ENCODE assay signal across 8 cellular contexts in the genomic region with DNA sequence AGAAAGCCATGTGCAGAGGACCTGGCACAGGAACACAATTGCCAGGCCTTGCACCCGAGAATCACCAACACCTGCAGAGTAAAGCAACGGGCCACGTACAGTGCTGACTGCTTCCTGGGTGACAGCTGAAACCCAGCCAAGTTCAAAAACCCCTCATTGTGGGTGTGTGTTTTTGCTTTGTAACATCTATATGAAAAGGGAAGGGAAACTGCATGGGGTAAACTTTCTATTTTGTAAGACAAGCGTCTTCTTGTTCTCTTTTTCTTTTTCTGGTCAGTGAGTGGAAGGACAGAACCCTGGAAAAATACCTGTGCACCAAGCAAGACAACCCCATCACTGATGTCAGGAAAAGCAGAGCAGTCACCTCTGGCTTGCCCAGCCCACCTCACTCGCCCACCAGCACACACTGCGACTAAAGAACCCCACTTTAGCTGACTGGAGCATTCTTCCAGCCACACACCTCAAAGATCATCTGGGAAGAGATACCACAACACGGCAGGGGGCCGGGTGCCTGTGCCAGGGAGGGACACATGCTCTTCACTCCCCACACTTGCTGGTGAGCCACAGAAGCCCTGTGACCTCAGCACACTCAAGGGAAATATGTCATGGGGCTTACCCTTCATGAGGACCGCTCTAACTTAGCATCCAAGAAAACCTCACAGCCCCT.
DNase-seq lines count a peak whose midpoint lies in the region; ATAC-seq lines count a peak whose summit lies in the region.

No MANE protein-coding gene starts in this region.

- H3K9me3 Mint-ChIP-seq in dendritic cell treated with granulocyte-macrophage colony-stimulating factor and Interleukin-4, amounts not matched to agents 40 ng/mL and 50 ng/mL, for 4 days, result no peaks in the 10 kb centered on the region

- peaks cover 50% of the 10 kb centered on the region for H3K4me1 Mint-ChIP-seq in dendritic cell treated with granulocyte-macrophage colony-stimulating factor and Interleukin-4, amounts not matched to agents 40 ng/mL and 50 ng/mL, for 4 days (ENCODE audit: low read depth)

- peak overlapping the region; percentile 93 for H3K27ac Mint-ChIP-seq in dendritic cell treated with granulocyte-macrophage colony-stimulating factor and Interleukin-4, amounts not matched to agents 40 ng/mL and 50 ng/mL, for 4 days

- H3K27me3 Mint-ChIP-seq in dendritic cell treated with granulocyte-macrophage colony-stimulating factor and Interleukin-4, amounts not matched to agents 40 ng/mL and 50 ng/mL, for 4 days, result peaks cover 2% of the 10 kb centered on the region

- intact Hi-C loops in dendritic cell treated with granulocyte-macrophage colony-stimulating factor and Interleukin-4, amounts not matched to agents 40 ng/mL and 50 ng/mL, for 4 days (cut with micrococcal nuclease), result no loop called here

- ATAC-seq in GM21423 (IDR thresholded peaks at IDR 0.05; ENCODE audit: unreplicated experiment) (peak; percentile 86), HG03565 (IDR thresholded peaks at IDR 0.05; ENCODE audit: unreplicated experiment) (peak; percentile 77)

- DNase-seq in NCI-H1092 treated with DMSO at 0.1 percent for 48 hours (lab: John Stamatoyannopoulos, UW), result peak; percentile 52
- no peak for DNase-seq in NCI-H1092 (lab: John Stamatoyannopoulos, UW)
- DNase-seq in DMS53 (lab: John Stamatoyannopoulos, UW), result no peak
- no peak for DNase-seq in NCI-H748 treated with DMSO at 0.1 percent for 48 hours (lab: John Stamatoyannopoulos, UW)
- no peak for DNase-seq in effector CD8-positive, alpha-beta T cell (lab: John Stamatoyannopoulos, UW)

- no peaks in the 10 kb centered on the region for H3K36me3 Mint-ChIP-seq in dendritic cell treated with granulocyte-macrophage colony-stimulating factor and Interleukin-4, amounts not matched to agents 40 ng/mL and 50 ng/mL, for 4 days (ENCODE audit: low read depth)

- H3K4me3 Mint-ChIP-seq in dendritic cell treated with granulocyte-macrophage colony-stimulating factor and Interleukin-4, amounts not matched to agents 40 ng/mL and 50 ng/mL, for 4 days, result peak overlapping the region; percentile 30
